In the genomic region with DNA sequence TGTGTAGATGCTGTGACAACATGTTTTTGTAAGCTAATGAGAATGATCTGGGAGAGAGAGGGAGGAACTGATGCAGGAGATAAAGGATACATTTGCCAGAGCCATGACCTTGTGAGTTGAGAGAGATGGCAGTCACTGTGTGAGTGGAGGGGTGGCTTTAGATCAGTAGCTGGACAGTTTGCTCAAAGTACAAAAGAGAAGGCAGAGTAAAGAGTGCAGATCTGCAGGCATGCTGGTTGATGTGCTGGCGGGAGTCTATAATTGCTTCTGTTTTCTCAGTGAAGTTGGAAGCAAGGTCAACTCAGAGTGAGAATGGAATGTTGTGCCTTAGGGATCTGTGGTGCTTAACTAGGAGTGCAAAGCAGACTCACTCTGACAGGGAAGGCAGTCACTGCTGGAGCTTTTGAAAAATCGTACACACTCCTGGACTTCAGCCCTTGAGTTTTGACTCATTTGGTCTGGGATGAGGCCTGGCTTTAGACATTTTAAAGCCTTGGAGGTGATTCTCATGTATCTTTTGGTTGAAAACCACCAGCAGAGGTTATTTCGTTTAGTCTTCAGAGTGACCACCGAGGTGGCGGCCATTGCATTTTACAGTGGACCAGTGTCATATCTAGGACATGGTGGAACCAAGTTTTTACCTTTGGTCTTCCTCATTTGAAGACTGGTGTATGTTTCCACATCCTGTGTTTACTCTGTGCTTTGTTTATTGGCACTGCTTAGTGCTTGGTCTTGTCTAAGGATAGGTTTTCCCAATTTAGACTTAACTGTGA, we compare ENCODE assay signal across 1 cellular context.
TF ChIP-seq lines count a peak whose summit lies in the region.

No MANE protein-coding gene starts in this region.

TF ChIP-seq in HepG2, 621 proteins besides CTCF, POLR2A, EP300 and RAD21 (continued from another document and continues in another):
- no peak for TF ChIP-seq IRF1 (CRISPR knock-in tag; IDR thresholded peaks at IDR 0.05; ENCODE audit: low read depth)
- TF ChIP-seq, protein P1, sequence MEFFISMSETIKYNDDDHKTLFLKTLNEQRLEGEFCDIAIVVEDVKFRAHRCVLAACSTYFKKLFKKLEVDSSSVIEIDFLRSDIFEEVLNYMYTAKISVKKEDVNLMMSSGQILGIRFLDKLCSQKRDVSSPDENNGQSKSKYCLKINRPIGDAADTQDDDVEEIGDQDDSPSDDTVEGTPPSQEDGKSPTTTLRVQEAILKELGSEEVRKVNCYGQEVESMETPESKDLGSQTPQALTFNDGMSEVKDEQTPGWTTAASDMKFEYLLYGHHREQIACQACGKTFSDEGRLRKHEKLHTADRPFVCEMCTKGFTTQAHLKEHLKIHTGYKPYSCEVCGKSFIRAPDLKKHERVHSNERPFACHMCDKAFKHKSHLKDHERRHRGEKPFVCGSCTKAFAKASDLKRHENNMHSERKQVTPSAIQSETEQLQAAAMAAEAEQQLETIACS (CRISPR knock-in tag; IDR thresholded peaks at IDR 0.05), result no peak
- peak in 1 of 2 experiments; percentile 47; a peak in 2 of 4 replicates for TF ChIP-seq NR2F1 (CRISPR knock-in tag; IDR thresholded peaks at IDR 0.05)
- peak; percentile 28 for TF ChIP-seq XRCC5 (optimal IDR thresholded peaks at IDR 0.05; ENCODE audit: low read length)
- TF ChIP-seq, protein P2, sequence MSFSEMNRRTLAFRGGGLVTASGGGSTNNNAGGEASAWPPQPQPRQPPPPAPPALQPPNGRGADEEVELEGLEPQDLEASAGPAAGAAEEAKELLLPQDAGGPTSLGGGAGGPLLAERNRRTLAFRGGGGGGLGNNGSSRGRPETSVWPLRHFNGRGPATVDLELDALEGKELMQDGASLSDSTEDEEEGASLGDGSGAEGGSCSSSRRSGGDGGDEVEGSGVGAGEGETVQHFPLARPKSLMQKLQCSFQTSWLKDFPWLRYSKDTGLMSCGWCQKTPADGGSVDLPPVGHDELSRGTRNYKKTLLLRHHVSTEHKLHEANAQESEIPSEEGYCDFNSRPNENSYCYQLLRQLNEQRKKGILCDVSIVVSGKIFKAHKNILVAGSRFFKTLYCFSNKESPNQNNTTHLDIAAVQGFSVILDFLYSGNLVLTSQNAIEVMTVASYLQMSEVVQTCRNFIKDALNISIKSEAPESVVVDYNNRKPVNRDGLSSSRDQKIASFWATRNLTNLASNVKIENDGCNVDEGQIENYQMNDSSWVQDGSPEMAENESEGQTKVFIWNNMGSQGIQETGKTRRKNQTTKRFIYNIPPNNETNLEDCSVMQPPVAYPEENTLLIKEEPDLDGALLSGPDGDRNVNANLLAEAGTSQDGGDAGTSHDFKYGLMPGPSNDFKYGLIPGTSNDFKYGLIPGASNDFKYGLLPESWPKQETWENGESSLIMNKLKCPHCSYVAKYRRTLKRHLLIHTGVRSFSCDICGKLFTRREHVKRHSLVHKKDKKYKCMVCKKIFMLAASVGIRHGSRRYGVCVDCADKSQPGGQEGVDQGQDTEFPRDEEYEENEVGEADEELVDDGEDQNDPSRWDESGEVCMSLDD (CRISPR knock-in tag; IDR thresholded peaks at IDR 0.05; ENCODE audit: borderline replicate concordance), result no peak
- TF ChIP-seq KDM4B (CRISPR knock-in tag; IDR thresholded peaks at IDR 0.05), result no peak
- no peak; the same call in 1 of the 2 replicates for TF ChIP-seq E2F5 (CRISPR knock-in tag; conservative IDR thresholded peaks at IDR 0.05)
- TF ChIP-seq CBX5 (CRISPR knock-in tag; IDR thresholded peaks at IDR 0.05; ENCODE audit: borderline replicate concordance), result no peak; the same call in 1 of the 2 replicates
- TF ChIP-seq, protein P3, sequence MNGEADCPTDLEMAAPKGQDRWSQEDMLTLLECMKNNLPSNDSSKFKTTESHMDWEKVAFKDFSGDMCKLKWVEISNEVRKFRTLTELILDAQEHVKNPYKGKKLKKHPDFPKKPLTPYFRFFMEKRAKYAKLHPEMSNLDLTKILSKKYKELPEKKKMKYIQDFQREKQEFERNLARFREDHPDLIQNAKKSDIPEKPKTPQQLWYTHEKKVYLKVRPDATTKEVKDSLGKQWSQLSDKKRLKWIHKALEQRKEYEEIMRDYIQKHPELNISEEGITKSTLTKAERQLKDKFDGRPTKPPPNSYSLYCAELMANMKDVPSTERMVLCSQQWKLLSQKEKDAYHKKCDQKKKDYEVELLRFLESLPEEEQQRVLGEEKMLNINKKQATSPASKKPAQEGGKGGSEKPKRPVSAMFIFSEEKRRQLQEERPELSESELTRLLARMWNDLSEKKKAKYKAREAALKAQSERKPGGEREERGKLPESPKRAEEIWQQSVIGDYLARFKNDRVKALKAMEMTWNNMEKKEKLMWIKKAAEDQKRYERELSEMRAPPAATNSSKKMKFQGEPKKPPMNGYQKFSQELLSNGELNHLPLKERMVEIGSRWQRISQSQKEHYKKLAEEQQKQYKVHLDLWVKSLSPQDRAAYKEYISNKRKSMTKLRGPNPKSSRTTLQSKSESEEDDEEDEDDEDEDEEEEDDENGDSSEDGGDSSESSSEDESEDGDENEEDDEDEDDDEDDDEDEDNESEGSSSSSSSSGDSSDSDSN (CRISPR knock-in tag; IDR thresholded peaks at IDR 0.05), result peak; percentile 43; the same call in 1 of the 2 replicates
- no peak for TF ChIP-seq CENPX (CRISPR knock-in tag; IDR thresholded peaks at IDR 0.05)
- no peak for TF ChIP-seq REL (CRISPR knock-in tag; conservative IDR thresholded peaks at IDR 0.05)
- peak; percentile 80 for TF ChIP-seq TBX3 (IDR thresholded peaks at IDR 0.05; ENCODE audit: borderline replicate concordance)
- TF ChIP-seq ZNF367 (CRISPR knock-in tag; IDR thresholded peaks at IDR 0.05; ENCODE audit: borderline replicate concordance), result no peak
- TF ChIP-seq DNMT3B (CRISPR knock-in tag; conservative IDR thresholded peaks at IDR 0.05), result 0 out of 2 replicates have a peak, but pooled peaks have one; percentile 56
- TF ChIP-seq NFE2L2 (IDR thresholded peaks at IDR 0.05; ENCODE audit: low read length), result no peak
- TF ChIP-seq CBX2 (IDR thresholded peaks at IDR 0.05; ENCODE audit: low read depth, low read length), result no peak
- no peak for TF ChIP-seq CBX2 (CRISPR knock-in tag; IDR thresholded peaks at IDR 0.05; ENCODE audit: low read depth)
- no peak for TF ChIP-seq ZNF670 (CRISPR knock-in tag; IDR thresholded peaks at IDR 0.05; ENCODE audit: borderline replicate concordance)
- TF ChIP-seq SCMH1 (CRISPR knock-in tag; IDR thresholded peaks at IDR 0.05; ENCODE audit: borderline replicate concordance), result no peak
- TF ChIP-seq, protein P4, sequence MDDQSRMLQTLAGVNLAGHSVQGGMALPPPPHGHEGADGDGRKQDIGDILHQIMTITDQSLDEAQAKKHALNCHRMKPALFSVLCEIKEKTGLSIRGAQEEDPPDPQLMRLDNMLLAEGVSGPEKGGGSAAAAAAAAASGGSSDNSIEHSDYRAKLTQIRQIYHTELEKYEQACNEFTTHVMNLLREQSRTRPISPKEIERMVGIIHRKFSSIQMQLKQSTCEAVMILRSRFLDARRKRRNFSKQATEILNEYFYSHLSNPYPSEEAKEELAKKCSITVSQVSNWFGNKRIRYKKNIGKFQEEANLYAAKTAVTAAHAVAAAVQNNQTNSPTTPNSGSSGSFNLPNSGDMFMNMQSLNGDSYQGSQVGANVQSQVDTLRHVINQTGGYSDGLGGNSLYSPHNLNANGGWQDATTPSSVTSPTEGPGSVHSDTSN (CRISPR knock-in tag; IDR thresholded peaks at IDR 0.05; ENCODE audit: borderline replicate concordance), result no peak
- TF ChIP-seq STAT5B (CRISPR knock-in tag; IDR thresholded peaks at IDR 0.05), result no peak
- TF ChIP-seq ZNF7 (CRISPR knock-in tag; IDR thresholded peaks at IDR 0.05), result peak; percentile 49; the same call in 1 of the 2 replicates
- peak; percentile 60 for TF ChIP-seq SP5 (CRISPR knock-in tag; IDR thresholded peaks at IDR 0.05; ENCODE audit: borderline replicate concordance, low read depth)
- peak; percentile 90 for TF ChIP-seq TEAD3 (CRISPR knock-in tag; optimal IDR thresholded peaks at IDR 0.05; ENCODE audit: borderline replicate concordance)
- no peak for TF ChIP-seq NFATC3 (CRISPR knock-in tag; IDR thresholded peaks at IDR 0.05)
- TF ChIP-seq BRCA1 (CRISPR knock-in tag; IDR thresholded peaks at IDR 0.05), result no peak
- TF ChIP-seq ZNF343 (CRISPR knock-in tag; IDR thresholded peaks at IDR 0.05), result no peak
- TF ChIP-seq ZNF33B (CRISPR knock-in tag; IDR thresholded peaks at IDR 0.05), result no peak
- TF ChIP-seq, protein P5, sequence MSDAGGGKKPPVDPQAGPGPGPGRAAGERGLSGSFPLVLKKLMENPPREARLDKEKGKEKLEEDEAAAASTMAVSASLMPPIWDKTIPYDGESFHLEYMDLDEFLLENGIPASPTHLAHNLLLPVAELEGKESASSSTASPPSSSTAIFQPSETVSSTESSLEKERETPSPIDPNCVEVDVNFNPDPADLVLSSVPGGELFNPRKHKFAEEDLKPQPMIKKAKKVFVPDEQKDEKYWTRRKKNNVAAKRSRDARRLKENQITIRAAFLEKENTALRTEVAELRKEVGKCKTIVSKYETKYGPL (CRISPR knock-in tag; IDR thresholded peaks at IDR 0.05), result no peak
- no peak for TF ChIP-seq ZBTB1 (CRISPR knock-in tag; IDR thresholded peaks at IDR 0.05; ENCODE audit: borderline replicate concordance)
- TF ChIP-seq FOXO4 (CRISPR knock-in tag; conservative IDR thresholded peaks at IDR 0.05), result no peak
- 0 out of 2 replicates have a peak, but pooled peaks have one; percentile 61 for TF ChIP-seq ZNF766 (CRISPR knock-in tag; IDR thresholded peaks at IDR 0.05; ENCODE audit: borderline replicate concordance)
- TF ChIP-seq REPIN1 (CRISPR knock-in tag; IDR thresholded peaks at IDR 0.05; ENCODE audit: borderline replicate concordance, low read depth), result peak; percentile 55; the same call in 1 of the 2 replicates
- peak; percentile 38; the same call in 1 of the 2 replicates for TF ChIP-seq MNT (IDR thresholded peaks at IDR 0.05)
- peak; percentile 94 for TF ChIP-seq ASH2L (IDR thresholded peaks at IDR 0.05; ENCODE audit: insufficient read length, low read depth, low read length)
- no peak for TF ChIP-seq NFE2 (CRISPR knock-in tag; IDR thresholded peaks at IDR 0.05)
- TF ChIP-seq BCL6 (CRISPR knock-in tag; IDR thresholded peaks at IDR 0.05), result no peak; the same call in none of the 2 replicates
- TF ChIP-seq GZF1 (CRISPR knock-in tag; IDR thresholded peaks at IDR 0.05), result 0 out of 2 replicates have a peak, but pooled peaks have one; percentile 71
- TF ChIP-seq, protein P6, sequence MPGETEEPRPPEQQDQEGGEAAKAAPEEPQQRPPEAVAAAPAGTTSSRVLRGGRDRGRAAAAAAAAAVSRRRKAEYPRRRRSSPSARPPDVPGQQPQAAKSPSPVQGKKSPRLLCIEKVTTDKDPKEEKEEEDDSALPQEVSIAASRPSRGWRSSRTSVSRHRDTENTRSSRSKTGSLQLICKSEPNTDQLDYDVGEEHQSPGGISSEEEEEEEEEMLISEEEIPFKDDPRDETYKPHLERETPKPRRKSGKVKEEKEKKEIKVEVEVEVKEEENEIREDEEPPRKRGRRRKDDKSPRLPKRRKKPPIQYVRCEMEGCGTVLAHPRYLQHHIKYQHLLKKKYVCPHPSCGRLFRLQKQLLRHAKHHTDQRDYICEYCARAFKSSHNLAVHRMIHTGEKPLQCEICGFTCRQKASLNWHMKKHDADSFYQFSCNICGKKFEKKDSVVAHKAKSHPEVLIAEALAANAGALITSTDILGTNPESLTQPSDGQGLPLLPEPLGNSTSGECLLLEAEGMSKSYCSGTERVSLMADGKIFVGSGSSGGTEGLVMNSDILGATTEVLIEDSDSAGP (CRISPR knock-in tag; IDR thresholded peaks at IDR 0.05; ENCODE audit: borderline replicate concordance), result no peak
- TF ChIP-seq ZNF567 (CRISPR knock-in tag; IDR thresholded peaks at IDR 0.05; ENCODE audit: borderline replicate concordance), result no peak
- TF ChIP-seq ZNF563 (CRISPR knock-in tag; IDR thresholded peaks at IDR 0.05), result no peak
- no peak for TF ChIP-seq PHF5A (CRISPR knock-in tag; IDR thresholded peaks at IDR 0.05; ENCODE audit: low read depth, unreplicated experiment)
- TF ChIP-seq ZNF597 (CRISPR knock-in tag; IDR thresholded peaks at IDR 0.05), result no peak
- TF ChIP-seq ZNF30 (CRISPR knock-in tag; IDR thresholded peaks at IDR 0.05), result no peak
